ENCODE assay signal across 16 cellular contexts in the genomic region with DNA sequence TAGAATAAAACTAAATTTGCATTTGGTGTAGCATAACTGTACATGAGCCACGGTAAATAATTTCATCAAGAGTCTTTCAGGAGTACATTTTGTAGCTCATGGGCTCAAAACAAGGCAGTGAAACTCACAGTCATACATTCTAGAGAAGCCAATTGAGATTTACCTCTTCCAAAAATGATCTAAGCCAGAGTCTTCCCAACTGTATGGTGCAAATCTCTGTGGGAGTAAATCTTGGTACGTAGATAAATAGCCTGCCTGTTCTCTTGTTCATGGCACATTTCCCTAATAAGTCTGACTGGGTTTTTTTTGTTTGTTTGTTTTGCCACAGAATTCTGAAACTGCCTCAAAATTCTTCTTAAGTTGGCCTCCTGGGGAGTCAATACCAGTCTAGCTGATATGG.
DNase-seq lines count a peak whose midpoint lies in the region; ATAC-seq and TF ChIP-seq lines count a peak whose summit lies in the region.
"Had no signal": no experiment of that assay in that cellular context is flagged by ENCODE, and none has a peak within 500 bp of the region (broad histone marks: within the 10 kb centered on the region; RNA-seq: fewer than 3 reads in every experiment).

No MANE protein-coding gene starts in this region.

- no peak overlapping the region for H3K4me3 Mint-ChIP-seq in activated T-helper 2 cell treated with anti-CD3 and anti-CD28 coated beads, Interferon-gamma antibody, Interleukin-2, Interleukin-4, amounts not matched to agents 10 μg/mL and 5 μg/mL and 100 μg/mL, durations not matched to agents 14 hours and 24 hours and 36 hours (ENCODE audit: low read depth)
- H3K4me3 Mint-ChIP-seq: B cell; CD8-positive, alpha-beta T cell; H9 had no signal

- DNase-seq in left cardiac atrium (no peak), left ventricle myocardium inferior (no peak), astrocyte of the hippocampus (ENCODE audit: low read depth, low spot score) (peak; percentile 31), fibroblast of pulmonary artery (ENCODE audit: low read depth) (peak; percentile 44), pons (ENCODE audit: low spot score) (peak; percentile 6), NCI-H1417 treated with DMSO at 0.1 percent for 48 hours (lab: John Stamatoyannopoulos, UW) (no peak), NCI-H748 (lab: John Stamatoyannopoulos, UW; ENCODE audit: unreplicated experiment) (no peak)
- DNase-seq in activated T-helper 2 cell treated with anti-CD3 and anti-CD28 coated beads, Interferon-gamma antibody, Interleukin-2, Interleukin-4, amounts not matched to agents 10 μg/mL and 5 μg/mL and 100 μg/mL, durations not matched to agents 14 hours and 24 hours and 36 hours (ENCODE audit: low spot score), result no peak
- DNase-seq: Calu3; CD8-positive, alpha-beta T cell; DMS79 treated with DMSO at 0.1 percent for 48 hours; H9 had no signal

- H3K36me3 Mint-ChIP-seq in activated T-helper 2 cell treated with anti-CD3 and anti-CD28 coated beads, Interferon-gamma antibody, Interleukin-2, Interleukin-4, amounts not matched to agents 10 μg/mL and 5 μg/mL and 100 μg/mL, durations not matched to agents 14 hours and 24 hours and 36 hours (ENCODE audit: low read depth), result no peaks in the 10 kb centered on the region
- H3K36me3 Mint-ChIP-seq: CD8-positive, alpha-beta T cell had no signal

- H3K27me3 Mint-ChIP-seq in activated T-helper 2 cell treated with anti-CD3 and anti-CD28 coated beads, Interferon-gamma antibody, Interleukin-2, Interleukin-4, amounts not matched to agents 10 μg/mL and 5 μg/mL and 100 μg/mL, durations not matched to agents 14 hours and 24 hours and 36 hours (ENCODE audit: low read depth), result no peaks in the 10 kb centered on the region
- H3K27me3 Mint-ChIP-seq: B cell had no signal

- H3K4me3 ChIP-seq in left ventricle myocardium inferior (no peak overlapping the region), fibroblast of pulmonary artery (replicated peaks; ENCODE audit: low read depth, low read length) (no peak overlapping the region)
- H3K4me3 ChIP-seq: BLaER1 treated with 17β-estradiol and CSF1 and Interleukin-3, amounts not matched to agents 10 nM and 100 nM; GM12878 had no signal

- no peaks in the 10 kb centered on the region for H3K27me3 ChIP-seq in left ventricle myocardium inferior (ENCODE audit: low read depth)
- H3K27me3 ChIP-seq: BLaER1 treated with 17β-estradiol and CSF1 and Interleukin-3, amounts not matched to agents 10 nM and 100 nM had no signal

- H3K36me3 ChIP-seq in left ventricle myocardium inferior, result no peaks in the 10 kb centered on the region
- H3K36me3 ChIP-seq: BLaER1 treated with 17β-estradiol and CSF1 and Interleukin-3, amounts not matched to agents 10 nM and 100 nM had no signal

- intact Hi-C loops in left cardiac atrium (cut with DNase I), result no loop called here
- intact Hi-C loops in left ventricle myocardium inferior (cut with micrococcal nuclease), result no loop called here
- intact Hi-C loops in activated T-helper 2 cell treated with anti-CD3 and anti-CD28 coated beads, Interferon-gamma antibody, Interleukin-2, Interleukin-4, amounts not matched to agents 10 μg/mL and 5 μg/mL and 100 μg/mL, durations not matched to agents 14 hours and 24 hours and 36 hours (cut with micrococcal nuclease), result no loop called here

- no peaks in the 10 kb centered on the region for H3K9me3 ChIP-seq in left ventricle myocardium inferior (replicated peaks)
- H3K9me3 ChIP-seq: BLaER1 treated with 17β-estradiol and CSF1 and Interleukin-3, amounts not matched to agents 10 nM and 100 nM had no signal

- no peaks in the 10 kb centered on the region for H3K4me1 ChIP-seq in left ventricle myocardium inferior
- H3K4me1 ChIP-seq: BLaER1 treated with 17β-estradiol and CSF1 and Interleukin-3, amounts not matched to agents 10 nM and 100 nM had no signal

- no peaks in the 10 kb centered on the region for H3K9me3 Mint-ChIP-seq in activated T-helper 2 cell treated with anti-CD3 and anti-CD28 coated beads, Interferon-gamma antibody, Interleukin-2, Interleukin-4, amounts not matched to agents 10 μg/mL and 5 μg/mL and 100 μg/mL, durations not matched to agents 14 hours and 24 hours and 36 hours
- H3K9me3 Mint-ChIP-seq: CD8-positive, alpha-beta T cell; H9 had no signal

- peak; percentile 50 to 95 for ATAC-seq in left cardiac atrium
- ATAC-seq: CD8-positive, alpha-beta T cell; GM12878; HepG2 had no signal

- TF ChIP-seq CTCF in left ventricle myocardium inferior (IDR thresholded peaks at IDR 0.05; ENCODE audit: borderline replicate concordance), result no peak
- no peak for TF ChIP-seq CTCF in fibroblast of pulmonary artery (IDR thresholded peaks at IDR 0.05; ENCODE audit: low read length, missing control alignments)

- no peaks in the 10 kb centered on the region for H3K4me1 Mint-ChIP-seq in activated T-helper 2 cell treated with anti-CD3 and anti-CD28 coated beads, Interferon-gamma antibody, Interleukin-2, Interleukin-4, amounts not matched to agents 10 μg/mL and 5 μg/mL and 100 μg/mL, durations not matched to agents 14 hours and 24 hours and 36 hours (ENCODE audit: low read depth)
- H3K4me1 Mint-ChIP-seq: B cell, H9 had no signal

- H3K27ac ChIP-seq in left ventricle myocardium inferior (replicated peaks), result no peak overlapping the region
- H3K27ac ChIP-seq: BLaER1 treated with 17β-estradiol and CSF1 and Interleukin-3, amounts not matched to agents 10 nM and 100 nM had no signal

- H3K27ac Mint-ChIP-seq in activated T-helper 2 cell treated with anti-CD3 and anti-CD28 coated beads, Interferon-gamma antibody, Interleukin-2, Interleukin-4, amounts not matched to agents 10 μg/mL and 5 μg/mL and 100 μg/mL, durations not matched to agents 14 hours and 24 hours and 36 hours, result no peak overlapping the region
- H3K27ac Mint-ChIP-seq: B cell; CD8-positive, alpha-beta T cell; H9 had no signal

Comparison
In these comparisons a context has a peak if more than half of its experiments do, and no peak if none do; other contexts are left out.
1. DNase-seq: peak in astrocyte of the hippocampus (single experiment), fibroblast of pulmonary artery (single experiment) and pons (single experiment); none in left cardiac atrium (single experiment), left ventricle myocardium inferior (single experiment), NCI-H1417 treated with DMSO at 0.1 percent for 48 hours (single experiment), activated T-helper 2 cell treated with anti-CD3 and anti-CD28 coated beads, Interferon-gamma antibody, Interleukin-2, Interleukin-4, amounts not matched to agents 10 μg/mL and 5 μg/mL and 100 μg/mL, durations not matched to agents 14 hours and 24 hours and 36 hours (single experiment) and NCI-H748 (single experiment).